Comparison of ENCODE assay signal across 2 cellular contexts in the genomic region with DNA sequence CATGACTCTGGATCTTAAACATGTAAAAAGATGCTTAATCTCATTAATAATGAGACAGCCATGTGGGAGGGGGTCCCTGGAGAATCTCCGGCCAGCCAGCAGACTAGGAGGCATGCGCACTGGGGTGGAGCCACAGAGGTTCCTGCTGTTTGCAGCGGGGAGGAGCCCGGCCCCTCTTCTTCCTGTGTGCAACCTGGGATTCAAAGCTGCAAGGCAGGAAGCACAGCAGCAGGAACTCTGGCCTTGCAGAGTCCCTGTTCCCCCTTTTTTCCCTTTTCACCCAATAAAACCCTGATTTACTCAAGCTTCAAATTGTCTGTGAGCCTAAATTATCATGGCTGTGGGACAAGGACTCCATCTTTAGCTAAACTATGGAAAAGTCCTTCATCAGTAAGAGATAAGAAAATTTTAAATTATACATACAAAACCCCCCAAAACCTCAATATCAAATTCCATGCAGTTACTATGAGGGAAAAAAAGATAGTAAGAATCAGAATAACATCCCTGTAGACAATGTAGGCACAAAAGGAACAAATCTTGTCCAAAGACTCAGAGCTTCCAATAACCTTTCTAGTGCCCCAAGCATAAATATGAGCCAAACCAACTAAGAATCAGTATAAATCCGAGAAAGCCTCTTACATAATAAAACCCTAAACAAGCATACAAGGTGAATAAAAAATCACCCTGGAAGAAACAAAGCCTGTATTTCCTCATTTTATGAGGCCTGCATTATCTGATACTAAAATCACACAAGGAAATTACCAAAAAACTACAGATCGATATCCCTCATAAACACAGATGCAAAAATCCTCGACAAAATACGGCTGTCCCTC.
A peak's percentile ranks its signal among the peaks of the same experiment; 100 is the strongest.
TF ChIP-seq lines count a peak whose summit lies in the region.

No MANE protein-coding gene starts in this region.

TF ChIP-seq in GM12891, 5 proteins besides CTCF, POLR2A, EP300 and RAD21:
- TF ChIP-seq POU2F2 (IDR thresholded peaks at IDR 0.05; ENCODE audit: low read depth, low read length) (no peak), TAF1 (IDR thresholded peaks at IDR 0.05; ENCODE audit: low read depth, low read length) (no peak), POLR2AphosphoS5 (IDR thresholded peaks at IDR 0.05; ENCODE audit: low read depth, low read length) (no peak), PAX5 (IDR thresholded peaks at IDR 0.05; ENCODE audit: insufficient read depth, low read length, severe bottlenecking) (no peak), SPI1 (IDR thresholded peaks at IDR 0.05; ENCODE audit: low read depth, low read length) (no peak)

TF ChIP-seq in HepG2, 621 proteins besides CTCF, POLR2A, EP300 and RAD21 (continues in another document):
- TF ChIP-seq, protein P1, sequence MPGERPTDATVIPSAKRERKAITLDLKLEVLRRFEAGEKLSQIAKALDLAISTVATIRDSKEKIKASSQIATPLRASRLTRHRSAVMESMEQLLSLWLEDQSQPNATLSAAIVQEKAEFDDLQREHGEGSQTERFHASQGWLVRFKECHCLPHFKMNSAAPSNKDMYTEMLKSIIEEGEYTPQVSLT (CRISPR knock-in tag; IDR thresholded peaks at IDR 0.05; ENCODE audit: borderline replicate concordance, low read depth): no peak
- peak; percentile 46; the same call in 1 of the 2 replicates for TF ChIP-seq POGZ (CRISPR knock-in tag; IDR thresholded peaks at IDR 0.05)
- TF ChIP-seq SIN3A (IDR thresholded peaks at IDR 0.05; ENCODE audit: borderline replicate concordance, low read depth, low read length): no peak
- TF ChIP-seq ZNF775 (CRISPR knock-in tag; IDR thresholded peaks at IDR 0.05; ENCODE audit: borderline replicate concordance): no peak
- TF ChIP-seq MAZ (IDR thresholded peaks at IDR 0.05; ENCODE audit: borderline replicate concordance, low read depth, low read length): no peak
- TF ChIP-seq MAZ (CRISPR knock-in tag; IDR thresholded peaks at IDR 0.05; ENCODE audit: low read depth): no peak
- TF ChIP-seq SRSF9 (IDR thresholded peaks at IDR 0.05; ENCODE audit: borderline replicate concordance, insufficient read depth, low read depth, low read length, poor library complexity, severe bottlenecking): no peak
- TF ChIP-seq, protein P2, sequence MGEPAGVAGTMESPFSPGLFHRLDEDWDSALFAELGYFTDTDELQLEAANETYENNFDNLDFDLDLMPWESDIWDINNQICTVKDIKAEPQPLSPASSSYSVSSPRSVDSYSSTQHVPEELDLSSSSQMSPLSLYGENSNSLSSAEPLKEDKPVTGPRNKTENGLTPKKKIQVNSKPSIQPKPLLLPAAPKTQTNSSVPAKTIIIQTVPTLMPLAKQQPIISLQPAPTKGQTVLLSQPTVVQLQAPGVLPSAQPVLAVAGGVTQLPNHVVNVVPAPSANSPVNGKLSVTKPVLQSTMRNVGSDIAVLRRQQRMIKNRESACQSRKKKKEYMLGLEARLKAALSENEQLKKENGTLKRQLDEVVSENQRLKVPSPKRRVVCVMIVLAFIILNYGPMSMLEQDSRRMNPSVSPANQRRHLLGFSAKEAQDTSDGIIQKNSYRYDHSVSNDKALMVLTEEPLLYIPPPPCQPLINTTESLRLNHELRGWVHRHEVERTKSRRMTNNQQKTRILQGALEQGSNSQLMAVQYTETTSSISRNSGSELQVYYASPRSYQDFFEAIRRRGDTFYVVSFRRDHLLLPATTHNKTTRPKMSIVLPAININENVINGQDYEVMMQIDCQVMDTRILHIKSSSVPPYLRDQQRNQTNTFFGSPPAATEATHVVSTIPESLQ (CRISPR knock-in tag; conservative IDR thresholded peaks at IDR 0.05): 0 out of 2 replicates have a peak, but pooled peaks have one; percentile 20
- no peak for TF ChIP-seq GATA4 (IDR thresholded peaks at IDR 0.05; ENCODE audit: borderline replicate concordance, low read depth)
- TF ChIP-seq ERF (CRISPR knock-in tag; IDR thresholded peaks at IDR 0.05): peak; percentile 34; the same call in 1 of the 2 replicates
- no peak for TF ChIP-seq ZNF605 (CRISPR knock-in tag; IDR thresholded peaks at IDR 0.05)
- peak; percentile 48; the same call in 1 of the 2 replicates for TF ChIP-seq SAP130 (CRISPR knock-in tag; IDR thresholded peaks at IDR 0.05; ENCODE audit: low read depth)
- TF ChIP-seq HOXA3 (CRISPR knock-in tag; IDR thresholded peaks at IDR 0.05): peak; percentile 41; the same call in 1 of the 2 replicates
- TF ChIP-seq, protein P3, sequence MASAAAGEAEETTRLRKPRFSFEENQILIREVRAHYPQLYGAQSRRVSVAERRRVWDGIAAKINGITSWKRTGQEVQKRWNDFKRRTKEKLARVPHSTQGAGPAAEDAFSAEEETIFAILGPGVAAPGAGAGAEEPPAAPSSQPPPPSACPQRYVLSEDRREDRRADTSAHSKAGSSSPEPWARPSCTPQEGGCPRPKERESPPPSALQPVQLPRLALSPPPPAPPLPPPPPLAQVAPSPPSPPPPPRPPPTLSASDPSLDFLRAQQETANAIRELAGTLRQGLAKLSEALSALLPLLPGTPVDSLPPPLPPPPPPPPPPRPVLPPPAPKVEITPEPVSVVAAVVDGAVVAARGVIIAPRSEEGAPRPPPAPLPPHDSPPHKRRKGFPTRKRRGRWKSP (CRISPR knock-in tag; IDR thresholded peaks at IDR 0.05): no peak
- peak; percentile 70; the same call in 1 of the 2 replicates for TF ChIP-seq THAP11 (CRISPR knock-in tag; IDR thresholded peaks at IDR 0.05)
- no peak for TF ChIP-seq KDM1A (CRISPR knock-in tag; IDR thresholded peaks at IDR 0.05)
- no peak for TF ChIP-seq ZMYM3 (CRISPR knock-in tag; IDR thresholded peaks at IDR 0.05)
- TF ChIP-seq ZNF563 (CRISPR knock-in tag; IDR thresholded peaks at IDR 0.05): no peak
- no peak for TF ChIP-seq ZNF484 (CRISPR knock-in tag; IDR thresholded peaks at IDR 0.05; ENCODE audit: borderline replicate concordance, low read depth)
- no peak for TF ChIP-seq ATF7-NPFF (CRISPR knock-in tag; IDR thresholded peaks at IDR 0.05; ENCODE audit: low read depth)
- TF ChIP-seq, protein P4, sequence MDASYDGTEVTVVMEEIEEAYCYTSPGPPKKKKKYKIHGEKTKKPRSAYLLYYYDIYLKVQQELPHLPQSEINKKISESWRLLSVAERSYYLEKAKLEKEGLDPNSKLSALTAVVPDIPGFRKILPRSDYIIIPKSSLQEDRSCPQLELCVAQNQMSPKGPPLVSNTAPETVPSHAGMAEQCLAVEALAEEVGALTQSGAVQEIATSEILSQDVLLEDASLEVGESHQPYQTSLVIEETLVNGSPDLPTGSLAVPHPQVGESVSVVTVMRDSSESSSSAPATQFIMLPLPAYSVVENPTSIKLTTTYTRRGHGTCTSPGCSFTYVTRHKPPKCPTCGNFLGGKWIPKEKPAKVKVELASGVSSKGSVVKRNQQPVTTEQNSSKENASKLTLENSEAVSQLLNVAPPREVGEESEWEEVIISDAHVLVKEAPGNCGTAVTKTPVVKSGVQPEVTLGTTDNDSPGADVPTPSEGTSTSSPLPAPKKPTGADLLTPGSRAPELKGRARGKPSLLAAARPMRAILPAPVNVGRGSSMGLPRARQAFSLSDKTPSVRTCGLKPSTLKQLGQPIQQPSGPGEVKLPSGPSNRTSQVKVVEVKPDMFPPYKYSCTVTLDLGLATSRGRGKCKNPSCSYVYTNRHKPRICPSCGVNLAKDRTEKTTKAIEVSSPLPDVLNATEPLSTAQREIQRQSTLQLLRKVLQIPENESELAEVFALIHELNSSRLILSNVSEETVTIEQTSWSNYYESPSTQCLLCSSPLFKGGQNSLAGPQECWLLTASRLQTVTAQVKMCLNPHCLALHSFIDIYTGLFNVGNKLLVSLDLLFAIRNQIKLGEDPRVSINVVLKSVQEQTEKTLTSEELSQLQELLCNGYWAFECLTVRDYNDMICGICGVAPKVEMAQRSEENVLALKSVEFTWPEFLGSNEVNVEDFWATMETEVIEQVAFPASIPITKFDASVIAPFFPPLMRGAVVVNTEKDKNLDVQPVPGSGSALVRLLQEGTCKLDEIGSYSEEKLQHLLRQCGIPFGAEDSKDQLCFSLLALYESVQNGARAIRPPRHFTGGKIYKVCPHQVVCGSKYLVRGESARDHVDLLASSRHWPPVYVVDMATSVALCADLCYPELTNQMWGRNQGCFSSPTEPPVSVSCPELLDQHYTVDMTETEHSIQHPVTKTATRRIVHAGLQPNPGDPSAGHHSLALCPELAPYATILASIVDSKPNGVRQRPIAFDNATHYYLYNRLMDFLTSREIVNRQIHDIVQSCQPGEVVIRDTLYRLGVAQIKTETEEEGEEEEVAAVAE (CRISPR knock-in tag; IDR thresholded peaks at IDR 0.05; ENCODE audit: borderline replicate concordance): 0 out of 2 replicates have a peak, but pooled peaks have one; percentile 16
- TF ChIP-seq MYC (CRISPR knock-in tag; IDR thresholded peaks at IDR 0.05; ENCODE audit: borderline replicate concordance): peak; percentile 28; the same call in 1 of the 2 replicates
- no peak for TF ChIP-seq ZNF441 (CRISPR knock-in tag; IDR thresholded peaks at IDR 0.05; ENCODE audit: borderline replicate concordance)
- TF ChIP-seq NFIB (CRISPR knock-in tag; IDR thresholded peaks at IDR 0.05; ENCODE audit: borderline replicate concordance): no peak
- TF ChIP-seq ZFP41 (CRISPR knock-in tag; IDR thresholded peaks at IDR 0.05; ENCODE audit: borderline replicate concordance): no peak
- TF ChIP-seq, protein P5, sequence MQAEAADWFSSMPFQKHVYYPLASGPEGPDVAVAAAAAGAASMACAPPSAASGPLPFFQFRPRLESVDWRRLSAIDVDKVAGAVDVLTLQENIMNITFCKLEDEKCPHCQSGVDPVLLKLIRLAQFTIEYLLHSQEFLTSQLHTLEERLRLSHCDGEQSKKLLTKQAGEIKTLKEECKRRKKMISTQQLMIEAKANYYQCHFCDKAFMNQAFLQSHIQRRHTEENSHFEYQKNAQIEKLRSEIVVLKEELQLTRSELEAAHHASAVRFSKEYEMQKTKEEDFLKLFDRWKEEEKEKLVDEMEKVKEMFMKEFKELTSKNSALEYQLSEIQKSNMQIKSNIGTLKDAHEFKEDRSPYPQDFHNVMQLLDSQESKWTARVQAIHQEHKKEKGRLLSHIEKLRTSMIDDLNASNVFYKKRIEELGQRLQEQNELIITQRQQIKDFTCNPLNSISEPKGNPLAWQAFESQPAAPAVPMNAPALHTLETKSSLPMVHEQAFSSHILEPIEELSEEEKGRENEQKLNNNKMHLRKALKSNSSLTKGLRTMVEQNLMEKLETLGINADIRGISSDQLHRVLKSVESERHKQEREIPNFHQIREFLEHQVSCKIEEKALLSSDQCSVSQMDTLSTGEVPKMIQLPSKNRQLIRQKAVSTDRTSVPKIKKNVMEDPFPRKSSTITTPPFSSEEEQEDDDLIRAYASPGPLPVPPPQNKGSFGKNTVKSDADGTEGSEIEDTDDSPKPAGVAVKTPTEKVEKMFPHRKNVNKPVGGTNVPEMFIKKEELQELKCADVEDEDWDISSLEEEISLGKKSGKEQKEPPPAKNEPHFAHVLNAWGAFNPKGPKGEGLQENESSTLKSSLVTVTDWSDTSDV (CRISPR knock-in tag; IDR thresholded peaks at IDR 0.05): no peak
- no peak for TF ChIP-seq BRD4 (CRISPR knock-in tag; IDR thresholded peaks at IDR 0.05)
- TF ChIP-seq NR2F6 (IDR thresholded peaks at IDR 0.05): no peak
- no peak for TF ChIP-seq NR2F6 (CRISPR knock-in tag; IDR thresholded peaks at IDR 0.05)
- 0 out of 2 replicates have a peak, but pooled peaks have one; percentile 44 for TF ChIP-seq TARDBP (CRISPR knock-in tag; IDR thresholded peaks at IDR 0.05)
- TF ChIP-seq, protein P6, sequence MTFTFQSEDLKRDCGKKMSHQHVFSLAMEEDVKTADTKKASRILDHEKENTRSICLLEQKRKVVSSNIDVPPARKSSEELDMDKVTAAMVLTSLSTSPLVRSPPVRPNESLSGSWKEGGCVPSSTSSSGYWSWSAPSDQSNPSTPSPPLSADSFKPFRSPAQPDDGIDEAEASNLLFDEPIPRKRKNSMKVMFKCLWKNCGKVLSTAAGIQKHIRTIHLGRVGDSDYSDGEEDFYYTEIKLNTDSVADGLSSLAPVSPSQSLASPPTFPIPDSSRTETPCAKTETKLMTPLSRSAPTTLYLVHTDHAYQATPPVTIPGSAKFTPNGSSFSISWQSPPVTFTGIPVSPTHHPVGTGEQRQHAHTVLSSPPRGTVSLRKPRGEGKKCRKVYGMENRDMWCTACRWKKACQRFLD (CRISPR knock-in tag; IDR thresholded peaks at IDR 0.05; ENCODE audit: borderline replicate concordance): no peak
- TF ChIP-seq DR1 (CRISPR knock-in tag; IDR thresholded peaks at IDR 0.05): no peak
- no peak for TF ChIP-seq HHEX (CRISPR knock-in tag; IDR thresholded peaks at IDR 0.05)
- no peak for TF ChIP-seq SMAD1 (CRISPR knock-in tag; IDR thresholded peaks at IDR 0.05; ENCODE audit: borderline replicate concordance, low read depth)
- TF ChIP-seq RXRB (CRISPR knock-in tag; IDR thresholded peaks at IDR 0.05; ENCODE audit: borderline replicate concordance): peak; percentile 42; the same call in 1 of the 2 replicates
- TF ChIP-seq, protein P7, sequence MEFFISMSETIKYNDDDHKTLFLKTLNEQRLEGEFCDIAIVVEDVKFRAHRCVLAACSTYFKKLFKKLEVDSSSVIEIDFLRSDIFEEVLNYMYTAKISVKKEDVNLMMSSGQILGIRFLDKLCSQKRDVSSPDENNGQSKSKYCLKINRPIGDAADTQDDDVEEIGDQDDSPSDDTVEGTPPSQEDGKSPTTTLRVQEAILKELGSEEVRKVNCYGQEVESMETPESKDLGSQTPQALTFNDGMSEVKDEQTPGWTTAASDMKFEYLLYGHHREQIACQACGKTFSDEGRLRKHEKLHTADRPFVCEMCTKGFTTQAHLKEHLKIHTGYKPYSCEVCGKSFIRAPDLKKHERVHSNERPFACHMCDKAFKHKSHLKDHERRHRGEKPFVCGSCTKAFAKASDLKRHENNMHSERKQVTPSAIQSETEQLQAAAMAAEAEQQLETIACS (CRISPR knock-in tag; IDR thresholded peaks at IDR 0.05): no peak
- TF ChIP-seq CBX5 (CRISPR knock-in tag; IDR thresholded peaks at IDR 0.05; ENCODE audit: borderline replicate concordance): peak; percentile 43; the same call in 1 of the 2 replicates
- TF ChIP-seq ZNF230 (CRISPR knock-in tag; IDR thresholded peaks at IDR 0.05): no peak
- no peak for TF ChIP-seq REXO4 (CRISPR knock-in tag; IDR thresholded peaks at IDR 0.05; ENCODE audit: borderline replicate concordance)
- TF ChIP-seq RBM22 (optimal IDR thresholded peaks at IDR 0.05; ENCODE audit: low read length): no peak
- TF ChIP-seq KDM2A (CRISPR knock-in tag; IDR thresholded peaks at IDR 0.05; ENCODE audit: borderline replicate concordance, low read depth): no peak
- TF ChIP-seq ZNF577 (CRISPR knock-in tag; IDR thresholded peaks at IDR 0.05; ENCODE audit: borderline replicate concordance, low read depth): no peak
- TF ChIP-seq IRF2 (CRISPR knock-in tag; IDR thresholded peaks at IDR 0.05): peak; percentile 73
- peak; percentile 48; the same call in 1 of the 2 replicates for TF ChIP-seq YEATS2 (CRISPR knock-in tag; IDR thresholded peaks at IDR 0.05; ENCODE audit: borderline replicate concordance)
- TF ChIP-seq ZKSCAN8 (CRISPR knock-in tag; IDR thresholded peaks at IDR 0.05; ENCODE audit: borderline replicate concordance): peak; percentile 61
- TF ChIP-seq ELF1 (CRISPR knock-in tag; IDR thresholded peaks at IDR 0.05): peak; percentile 74
- no peak for TF ChIP-seq ZNF850 (CRISPR knock-in tag; conservative IDR thresholded peaks at IDR 0.05)
